16 cellular contexts compared by ENCODE assay signal in genomic region chr3:127550758-127551157, GRCh38. TPM values are rescaled to one million over a fixed set of nuclear protein-coding genes. Genes with fewer than 3 reads are reported as not detected.
DNase-seq lines count a peak whose midpoint lies in the region; ATAC-seq lines count a peak whose summit lies in the region.
"Had no signal": no experiment of that assay in that cellular context is flagged by ENCODE, and none has a peak within 500 bp of the region (broad histone marks: within the 10 kb centered on the region; RNA-seq: fewer than 3 reads in every experiment).

No MANE protein-coding gene starts in this region.

- H2BK120ac ChIP-seq in neuronal stem cell (ENCODE audit: low read depth, low read length): peak overlapping the region; percentile 55

- intact Hi-C loops in Right ventricle myocardium inferior (cut with DNase I): no loop called here
- intact Hi-C loops in left cardiac atrium (cut with DNase I): no loop called here
- intact Hi-C loops in head of caudate nucleus (cut with DNase I): no loop called here

- no peak overlapping the region for H3K14ac ChIP-seq in neuronal stem cell (ENCODE audit: low read length)

- H4K8ac ChIP-seq in neuronal stem cell (ENCODE audit: low read depth, low read length): no peak overlapping the region

- H3K4ac ChIP-seq in neuronal stem cell (ENCODE audit: low read length): no peak overlapping the region

- H3K18ac ChIP-seq in neuronal stem cell (ENCODE audit: low read length): peak overlapping the region; percentile 59

- ATAC-seq in Right ventricle myocardium inferior (no peak), left cardiac atrium (no peak), GM19328 (IDR thresholded peaks at IDR 0.05; ENCODE audit: unreplicated experiment) (no peak)
- ATAC-seq: CD8-positive, alpha-beta T cell had no signal

- peaks cover 0 to 25% (median 2%) of the 10 kb centered on the region in 3 experiments for H3K27me3 ChIP-seq in neuronal stem cell (ENCODE audit: control insufficient read depth in 3 of 3, insufficient read depth in 3 of 3, low read depth in 1 of 3, low read length in 3 of 3)
- H3K27me3 ChIP-seq: BLaER1 had no signal

- peaks cover 9% of the 10 kb centered on the region in 2 donors for H3K4me1 ChIP-seq in neuronal stem cell (ENCODE audit: control insufficient read depth in 2 of 2, insufficient read depth in 1 of 2, low read depth in 1 of 2, low read length in 2 of 2)

- H3K9ac ChIP-seq in neuronal stem cell (ENCODE audit: low read depth, low read length, poor library complexity): no peak overlapping the region
- H3K9ac ChIP-seq: BLaER1, GM23248 had no signal

- no peak overlapping the region for H2BK5ac ChIP-seq in neuronal stem cell (ENCODE audit: low read length)

- H3K4me2 ChIP-seq in neuronal stem cell (ENCODE audit: insufficient read depth, low read length, poor library complexity, severe bottlenecking): no peak overlapping the region
- H3K4me2 ChIP-seq: BLaER1 had no signal

- H2BK12ac ChIP-seq in neuronal stem cell (ENCODE audit: low read length): no peak overlapping the region

- no peak overlapping the region for H2AFZ ChIP-seq in neuronal stem cell (ENCODE audit: low read length)
- H2AFZ ChIP-seq: GM23248 had no signal

- H2BK15ac ChIP-seq in neuronal stem cell (ENCODE audit: low read length): no peak overlapping the region

- H3K4me3 ChIP-seq in neuronal stem cell (ENCODE audit: low read length in 2 of 2): no peak overlapping the region
- H3K4me3 ChIP-seq: BLaER1, GM23248 had no signal

- no peaks in the 10 kb centered on the region for H3K79me1 ChIP-seq in neuronal stem cell (ENCODE audit: low read depth, low read length)

- H3K9me3 ChIP-seq in neuronal stem cell (replicated peaks in 1 of 2; ENCODE audit: control insufficient read depth in 2 of 2, insufficient read depth in 1 of 2, low read depth in 1 of 2, low read length in 2 of 2): no peaks in the 10 kb centered on the region
- H3K9me3 ChIP-seq: BLaER1, Caco-2 had no signal

- no CpG with 5 or more reads among the region's 6 CpGs for WGBS in neuronal stem cell (ENCODE audit: extremely low coverage in 2 of 2, insufficient read length in 2 of 2, insufficient replicate concordance in 1 of 2), 2 donors

- H3K27ac ChIP-seq in neuronal stem cell (replicated peaks; ENCODE audit: low read length): no peak overlapping the region
- H3K27ac ChIP-seq in temporal lobe (ENCODE audit: low read depth, low read length): peak overlapping the region; percentile 7
- H3K27ac ChIP-seq: 22Rv1, BLaER1, C4-2B, GM23248 had no signal

- H3K23ac ChIP-seq in neuronal stem cell (ENCODE audit: low read depth, low read length, poor library complexity): no peak overlapping the region

- H2AK5ac ChIP-seq in neuronal stem cell (ENCODE audit: low read depth, low read length): peak overlapping the region; percentile 78

- DNase-seq in Right ventricle myocardium inferior (ENCODE audit: missing footprints) (peak; percentile 54), left cardiac atrium (no peak), neuronal stem cell (ENCODE audit: low spot score) (no peak), head of caudate nucleus (no peak)
- DNase-seq: Caco-2; CD4-positive, CD25-positive, alpha-beta regulatory T cell; CD8-positive, alpha-beta T cell; DMS153; DND-41; GM23248; HCEC 1CT had no signal

- H4K91ac ChIP-seq in neuronal stem cell (ENCODE audit: low read depth, low read length, poor library complexity): no peak overlapping the region

- no peaks in the 10 kb centered on the region for H3K36me3 ChIP-seq in neuronal stem cell (replicated peaks in 1 of 2; ENCODE audit: control insufficient read depth in 2 of 2, insufficient read depth in 2 of 2, low read length in 2 of 2)
- H3K36me3 ChIP-seq: BLaER1 had no signal

RNA-seq across cellular contexts. Expression of gene TPRA1, which starts 39.8 kb away (rescaled TPM):
- total RNA-seq in Right ventricle myocardium inferior: 21.3 TPM
- 10 to 100 TPM; 19.4 to 20.4 TPM for total RNA-seq in left cardiac atrium
- polyA plus RNA-seq in neuronal stem cell (2013, experiment 1 of 2): 17.1 TPM
- 16.1 TPM for polyA plus RNA-seq in neuronal stem cell (2013, experiment 2 of 2)
- 9.6 TPM for total RNA-seq in temporal lobe

RNA-seq across cellular contexts. Expression of gene MCM2, which starts 47.5 kb away (rescaled TPM):
- total RNA-seq in Right ventricle myocardium inferior (6.9 TPM), left cardiac atrium (1 to 10 TPM; 4.7 to 9.2 TPM), temporal lobe (15.0 TPM)
- polyA plus RNA-seq in neuronal stem cell (2013, experiment 1 of 2): 68.7 TPM
- polyA plus RNA-seq in neuronal stem cell (2013, experiment 2 of 2): 67.7 TPM
